1 cellular context compared by ENCODE assay signal in the genomic region with DNA sequence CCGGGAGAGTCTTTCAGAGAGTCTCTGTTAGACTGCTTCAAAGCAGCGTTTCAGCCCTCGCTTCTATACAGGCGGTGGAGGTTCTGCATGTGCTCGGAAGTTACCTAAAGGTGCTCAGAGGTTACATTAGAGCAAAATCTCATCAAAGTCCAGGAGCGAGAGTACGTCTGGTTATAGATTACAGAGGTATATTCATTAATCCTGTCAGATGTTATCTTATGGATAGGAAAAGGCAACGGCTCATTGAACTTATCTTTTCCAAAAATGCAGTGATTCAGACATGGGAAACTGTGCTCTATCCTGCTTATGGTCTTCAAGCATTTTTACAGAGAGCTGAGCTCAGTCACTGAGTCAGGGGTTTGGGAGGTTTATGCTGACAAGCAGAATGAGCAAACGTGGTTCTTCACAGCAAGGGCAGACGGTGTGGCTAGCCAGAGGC.
TF ChIP-seq lines count a peak whose summit lies in the region.

No MANE protein-coding gene starts in this region.

TF ChIP-seq in GM23338, 12 proteins besides CTCF, POLR2A, EP300 and RAD21 (continued from another document):
- TF ChIP-seq ZNF462 (CRISPR knock-in tag; IDR thresholded peaks at IDR 0.05) (no peak), ZNF331 (CRISPR knock-in tag; IDR thresholded peaks at IDR 0.05; ENCODE audit: low read depth) (no peak), EZH2phosphoT487 (IDR thresholded peaks at IDR 0.05; ENCODE audit: unreplicated experiment) (no peak), ETS1 (IDR thresholded peaks at IDR 0.05) (no peak), POLR2AphosphoS5 (IDR thresholded peaks at IDR 0.05; ENCODE audit: low read depth) (no peak)
